ENCODE assay signal across 39 cellular contexts in the genomic region with DNA sequence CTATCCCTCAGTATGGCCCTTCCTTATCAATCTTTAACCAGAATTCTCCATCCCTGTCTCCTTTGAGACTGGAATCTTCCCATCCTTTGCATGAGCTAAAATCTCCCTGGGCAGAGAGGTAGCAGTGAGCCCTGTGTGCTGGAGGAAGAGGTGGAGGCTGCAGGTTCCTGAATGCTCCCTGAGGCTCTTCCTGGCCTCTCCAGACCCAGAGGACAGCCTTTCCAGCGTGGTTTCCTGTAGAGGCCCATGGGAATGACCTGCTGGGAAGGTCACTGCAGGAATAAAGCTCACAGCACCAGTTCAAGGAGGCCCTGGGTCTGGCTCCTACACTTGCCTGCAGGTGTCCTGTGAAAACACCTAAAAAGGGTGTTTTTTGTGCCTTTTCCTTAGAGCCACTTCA. TPM values are rescaled to one million over a fixed set of nuclear protein-coding genes. Genes with fewer than 3 reads are reported as not detected.
"Had no signal": no experiment of that assay in that cellular context is flagged by ENCODE, and none has a peak within 500 bp of the region (broad histone marks: within the 10 kb centered on the region; RNA-seq: fewer than 3 reads in every experiment).

No MANE protein-coding gene starts in this region.

- H3K4me1 ChIP-seq: adrenal gland, ascending aorta, body of pancreas, breast epithelium had no signal

- H3K27me3 ChIP-seq: adrenal gland, ascending aorta, body of pancreas, brain microvascular endothelial cell, breast epithelium, cardiac muscle cell had no signal

- DNase-seq: activated effector memory CD4-positive, alpha-beta T cell treated with anti-CD3 and anti-CD28 coated beads, Interleukin-2, amount 50 U/mL, for 16 hours; activated effector memory CD4-positive, alpha-beta T cell treated with Interleukin-2 at 50 U/mL for 16 hours; activated gamma-delta T cell; activated gamma-delta T cell treated with Interleukin-2 at 50 U/mL for 16 hours; activated naive CD4-positive, alpha-beta T cell; activated naive CD4-positive, alpha-beta T cell treated with anti-CD3 and anti-CD28 coated beads for 36 hours; activated naive CD4-positive, alpha-beta T cell treated with anti-CD3 and anti-CD28 coated beads, Interleukin-2, amount 10 ng/mL, durations not matched to agents 7 days and 5 days; activated naive CD4-positive, alpha-beta T cell treated with anti-CD3 and anti-CD28 coated beads, Interleukin-2, amount 50 U/mL, for 16 hours; activated naive CD4-positive, alpha-beta T cell treated with Interleukin-2 at 50 U/mL for 16 hours; activated naive CD8-positive, alpha-beta T cell treated with anti-CD3 and anti-CD28 coated beads for 36 hours; activated naive CD8-positive, alpha-beta T cell treated with anti-CD3 and anti-CD28 coated beads, Interleukin-2, amount 10 ng/mL, durations not matched to agents 7 days and 5 days; activated naive CD8-positive, alpha-beta T cell treated with anti-CD3 and anti-CD28 coated beads, Interleukin-2, amount 50 U/mL, for 24 hours; activated T-cell treated with anti-CD3 and anti-CD28 coated beads, Interleukin-2, amount 50 U/mL, for 1 hour; activated T-cell treated with anti-CD3 and anti-CD28 coated beads, Interleukin-2, amount 50 U/mL, for 24 hours; activated T-cell treated with anti-CD3 and anti-CD28 coated beads, Interleukin-2, amount 50 U/mL, for 4 hours; activated T-cell treated with anti-CD3 and anti-CD28 coated beads, Interleukin-2, amount 50 U/mL, for 48 hours; activated T-cell treated with anti-CD3 and anti-CD28 coated beads, Interleukin-2, amount 50 U/mL, for 72 hours; adrenal gland; amniotic stem cell; amygdala; anterior cingulate cortex; aorta; body of pancreas; brain microvascular endothelial cell; caudate nucleus; central memory CD4-positive, alpha-beta T cell; cerebellar nuclear complex had no signal

- H3K27ac ChIP-seq: adrenal gland, ascending aorta, body of pancreas, brain microvascular endothelial cell, breast epithelium, cardiac muscle cell had no signal

- H3K36me3 ChIP-seq: adrenal gland, ascending aorta, brain microvascular endothelial cell, breast epithelium, cardiac muscle cell had no signal

- ATAC-seq: activated naive CD4-positive, alpha-beta T cell treated with anti-CD3 and anti-CD28 coated beads, Interleukin-2, amount 50 U/mL, for 72 hours; activated naive CD8-positive, alpha-beta T cell treated with anti-CD3 and anti-CD28 coated beads, Interleukin-2, amount 50 U/mL, for 24 hours; activated T-cell treated with anti-CD3 and anti-CD28 coated beads, Interleukin-2, amount 50 U/mL, for 4 hours; activated T-cell treated with anti-CD3 and anti-CD28 coated beads, Interleukin-2, amount 50 U/mL, for 72 hours; activated T-helper 17 cell treated with anti-CD3 and anti-CD28 coated beads, Interleukin-2, amount 50 U/mL, for 72 hours; body of pancreas had no signal

- H3K9me3 ChIP-seq: adrenal gland, ascending aorta, body of pancreas, breast epithelium had no signal

- H3K4me3 ChIP-seq: adrenal gland, ascending aorta, body of pancreas, breast epithelium, cardiac muscle cell had no signal

RNA-seq across cellular contexts. Expression of a gene that starts 4.6 kb away (rescaled TPM):
- total RNA-seq: activated naive CD4-positive, alpha-beta T cell treated with anti-CD3 and anti-CD28 coated beads for 36 hours; activated naive CD4-positive, alpha-beta T cell treated with anti-CD3 and anti-CD28 coated beads, Interleukin-2, amount 50 U/mL, for 72 hours; activated naive CD8-positive, alpha-beta T cell treated with anti-CD3 and anti-CD28 coated beads for 36 hours; activated naive CD8-positive, alpha-beta T cell treated with anti-CD3 and anti-CD28 coated beads, Interleukin-2, amount 10 ng/mL, durations not matched to agents 7 days and 5 days; activated T-cell treated with anti-CD3 and anti-CD28 coated beads, Interleukin-2, amount 50 U/mL, for 4 hours; activated T-cell treated with anti-CD3 and anti-CD28 coated beads, Interleukin-2, amount 50 U/mL, for 72 hours; activated T-helper 1 cell treated with anti-CD3 and anti-CD28 coated beads, Interleukin-12 subunit alpha, Interleukin-12 subunit beta, Interleukin-2, Interleukin-4 antibody, amounts not matched to agents 30 ng/mL and 10 ng/mL and 1 ng/mL, durations not matched to agents 14 hours and 24 hours and 36 hours; activated T-helper 17 cell treated with anti-CD3 and anti-CD28 coated beads, Interleukin-2, amount 50 U/mL, for 72 hours; activated T-helper 2 cell treated with anti-CD3 and anti-CD28 coated beads, Interferon-gamma antibody, Interleukin-2, Interleukin-4, amounts not matched to agents 10 μg/mL and 5 μg/mL and 100 μg/mL, durations not matched to agents 14 hours and 24 hours and 36 hours; adrenal gland; aorta; ascending aorta; astrocyte; body of pancreas; breast epithelium; bronchial epithelial cell; cardiac muscle cell; cardiac septum; cerebellum had no signal
- polyA plus RNA-seq: adipose tissue, adrenal gland, aorta, cardiac muscle cell had no signal

RNA-seq across cellular contexts. Expression of a gene that starts 5.4 kb away (rescaled TPM):
- total RNA-seq: activated naive CD4-positive, alpha-beta T cell treated with anti-CD3 and anti-CD28 coated beads for 36 hours; activated naive CD4-positive, alpha-beta T cell treated with anti-CD3 and anti-CD28 coated beads, Interleukin-2, amount 50 U/mL, for 72 hours; activated naive CD8-positive, alpha-beta T cell treated with anti-CD3 and anti-CD28 coated beads for 36 hours; activated naive CD8-positive, alpha-beta T cell treated with anti-CD3 and anti-CD28 coated beads, Interleukin-2, amount 10 ng/mL, durations not matched to agents 7 days and 5 days; activated T-cell treated with anti-CD3 and anti-CD28 coated beads, Interleukin-2, amount 50 U/mL, for 4 hours; activated T-cell treated with anti-CD3 and anti-CD28 coated beads, Interleukin-2, amount 50 U/mL, for 72 hours; activated T-helper 1 cell treated with anti-CD3 and anti-CD28 coated beads, Interleukin-12 subunit alpha, Interleukin-12 subunit beta, Interleukin-2, Interleukin-4 antibody, amounts not matched to agents 30 ng/mL and 10 ng/mL and 1 ng/mL, durations not matched to agents 14 hours and 24 hours and 36 hours; activated T-helper 17 cell treated with anti-CD3 and anti-CD28 coated beads, Interleukin-2, amount 50 U/mL, for 72 hours; activated T-helper 2 cell treated with anti-CD3 and anti-CD28 coated beads, Interferon-gamma antibody, Interleukin-2, Interleukin-4, amounts not matched to agents 10 μg/mL and 5 μg/mL and 100 μg/mL, durations not matched to agents 14 hours and 24 hours and 36 hours; adrenal gland; aorta; ascending aorta; astrocyte; body of pancreas; breast epithelium; bronchial epithelial cell; cardiac muscle cell; cardiac septum; cerebellum had no signal
- polyA plus RNA-seq: adipose tissue, adrenal gland, aorta, cardiac muscle cell had no signal

RNA-seq across cellular contexts. Expression of a gene that starts 55.1 kb away (rescaled TPM):
- total RNA-seq: activated naive CD4-positive, alpha-beta T cell treated with anti-CD3 and anti-CD28 coated beads for 36 hours; activated naive CD4-positive, alpha-beta T cell treated with anti-CD3 and anti-CD28 coated beads, Interleukin-2, amount 50 U/mL, for 72 hours; activated naive CD8-positive, alpha-beta T cell treated with anti-CD3 and anti-CD28 coated beads for 36 hours; activated naive CD8-positive, alpha-beta T cell treated with anti-CD3 and anti-CD28 coated beads, Interleukin-2, amount 10 ng/mL, durations not matched to agents 7 days and 5 days; activated T-cell treated with anti-CD3 and anti-CD28 coated beads, Interleukin-2, amount 50 U/mL, for 4 hours; activated T-cell treated with anti-CD3 and anti-CD28 coated beads, Interleukin-2, amount 50 U/mL, for 72 hours; activated T-helper 1 cell treated with anti-CD3 and anti-CD28 coated beads, Interleukin-12 subunit alpha, Interleukin-12 subunit beta, Interleukin-2, Interleukin-4 antibody, amounts not matched to agents 30 ng/mL and 10 ng/mL and 1 ng/mL, durations not matched to agents 14 hours and 24 hours and 36 hours; activated T-helper 17 cell treated with anti-CD3 and anti-CD28 coated beads, Interleukin-2, amount 50 U/mL, for 72 hours; activated T-helper 2 cell treated with anti-CD3 and anti-CD28 coated beads, Interferon-gamma antibody, Interleukin-2, Interleukin-4, amounts not matched to agents 10 μg/mL and 5 μg/mL and 100 μg/mL, durations not matched to agents 14 hours and 24 hours and 36 hours; adrenal gland; aorta; ascending aorta; astrocyte; body of pancreas; breast epithelium; bronchial epithelial cell; cardiac muscle cell; cardiac septum; cerebellum had no signal
- polyA plus RNA-seq: adrenal gland, aorta, cardiac muscle cell had no signal

RNA-seq across cellular contexts. Expression of a gene that starts 59.5 kb away (rescaled TPM):
- total RNA-seq: activated naive CD4-positive, alpha-beta T cell treated with anti-CD3 and anti-CD28 coated beads for 36 hours; activated naive CD8-positive, alpha-beta T cell treated with anti-CD3 and anti-CD28 coated beads for 36 hours; activated T-cell treated with anti-CD3 and anti-CD28 coated beads, Interleukin-2, amount 50 U/mL, for 4 hours; activated T-helper 1 cell treated with anti-CD3 and anti-CD28 coated beads, Interleukin-12 subunit alpha, Interleukin-12 subunit beta, Interleukin-2, Interleukin-4 antibody, amounts not matched to agents 30 ng/mL and 10 ng/mL and 1 ng/mL, durations not matched to agents 14 hours and 24 hours and 36 hours; activated T-helper 2 cell treated with anti-CD3 and anti-CD28 coated beads, Interferon-gamma antibody, Interleukin-2, Interleukin-4, amounts not matched to agents 10 μg/mL and 5 μg/mL and 100 μg/mL, durations not matched to agents 14 hours and 24 hours and 36 hours; astrocyte; cardiac muscle cell had no signal
- polyA plus RNA-seq: cardiac muscle cell had no signal
